ENCODE assay signal across 9 cellular contexts in genomic region chr19:29528946-29529645, GRCh38.
DNase-seq lines count a peak whose midpoint lies in the region; ATAC-seq and TF ChIP-seq lines count a peak whose summit lies in the region.
"Had no signal": no experiment of that assay in that cellular context is flagged by ENCODE, and none has a peak within 500 bp of the region (broad histone marks: within the 10 kb centered on the region; RNA-seq: fewer than 3 reads in every experiment).

No MANE protein-coding gene starts in this region.

- H3K27me3 Mint-ChIP-seq in activated naive CD4-positive, alpha-beta T cell treated with anti-CD3 and anti-CD28 coated beads, Interleukin-2, amount 50 U/mL, for 24 hours, result peaks cover 38% of the 10 kb centered on the region
- H3K27me3 Mint-ChIP-seq in stimulated activated naive B cell treated with anti-CD40 and anti-IgM and Interleukin-4, amounts not matched to agents 10 μg/mL and 1 μg/mL and 100 μg/mL, for 72 hours, result peaks cover 68 to 87% of the 10 kb centered on the region in 2 donors

- peak; percentile 3; the same call in 1 of the 3 replicates for ATAC-seq in SK-N-SH treated with all-trans-retinoic acid at 6 μM for 48 hours
- ATAC-seq in stimulated activated naive B cell treated with anti-CD40 and anti-IgM and Interleukin-4, amounts not matched to agents 10 μg/mL and 1 μg/mL and 100 μg/mL, for 72 hours (replicated peaks), result no peak
- ATAC-seq in GM18858 (IDR thresholded peaks at IDR 0.05; ENCODE audit: unreplicated experiment), result no peak
- ATAC-seq in GM21576 (IDR thresholded peaks at IDR 0.05; ENCODE audit: unreplicated experiment), result no peak
- ATAC-seq in HG03521 (IDR thresholded peaks at IDR 0.05; ENCODE audit: unreplicated experiment), result no peak

- peaks cover 2% of the 10 kb centered on the region for H3K36me3 Mint-ChIP-seq in activated naive CD4-positive, alpha-beta T cell treated with anti-CD3 and anti-CD28 coated beads, Interleukin-2, amount 50 U/mL, for 24 hours
- peaks cover 2 to 13% of the 10 kb centered on the region in 2 donors for H3K36me3 Mint-ChIP-seq in stimulated activated naive B cell treated with anti-CD40 and anti-IgM and Interleukin-4, amounts not matched to agents 10 μg/mL and 1 μg/mL and 100 μg/mL, for 72 hours

- no peak for DNase-seq in activated naive CD4-positive, alpha-beta T cell treated with anti-CD3 and anti-CD28 coated beads, Interleukin-2, amount 50 U/mL, for 16 hours
- no peak for DNase-seq in stimulated activated naive B cell treated with anti-CD40 and anti-IgM and Interleukin-4, amounts not matched to agents 10 μg/mL and 1 μg/mL and 100 μg/mL, for 72 hours

- no peak overlapping the region for H3K27ac Mint-ChIP-seq in activated naive CD4-positive, alpha-beta T cell treated with anti-CD3 and anti-CD28 coated beads, Interleukin-2, amount 50 U/mL, for 24 hours
- peak overlapping the region; percentile 74 for H3K27ac Mint-ChIP-seq in stimulated activated naive B cell treated with anti-CD40 and anti-IgM and Interleukin-4, amounts not matched to agents 10 μg/mL and 1 μg/mL and 100 μg/mL, for 72 hours
- H3K27ac Mint-ChIP-seq: CD14-positive monocyte had no signal

- H3K4me3 Mint-ChIP-seq in activated naive CD4-positive, alpha-beta T cell treated with anti-CD3 and anti-CD28 coated beads, Interleukin-2, amount 50 U/mL, for 24 hours, result peak overlapping the region; percentile 78
- H3K4me3 Mint-ChIP-seq in stimulated activated naive B cell treated with anti-CD40 and anti-IgM and Interleukin-4, amounts not matched to agents 10 μg/mL and 1 μg/mL and 100 μg/mL, for 72 hours, result peak overlapping the region; percentile 44 to 59

- H3K9me3 Mint-ChIP-seq in activated naive CD4-positive, alpha-beta T cell treated with anti-CD3 and anti-CD28 coated beads, Interleukin-2, amount 50 U/mL, for 24 hours, result no peaks in the 10 kb centered on the region
- peaks cover 0 to 7% of the 10 kb centered on the region in 2 donors for H3K9me3 Mint-ChIP-seq in stimulated activated naive B cell treated with anti-CD40 and anti-IgM and Interleukin-4, amounts not matched to agents 10 μg/mL and 1 μg/mL and 100 μg/mL, for 72 hours

- peaks cover 19% of the 10 kb centered on the region for H3K4me1 Mint-ChIP-seq in activated naive CD4-positive, alpha-beta T cell treated with anti-CD3 and anti-CD28 coated beads, Interleukin-2, amount 50 U/mL, for 24 hours
- H3K4me1 Mint-ChIP-seq in stimulated activated naive B cell treated with anti-CD40 and anti-IgM and Interleukin-4, amounts not matched to agents 10 μg/mL and 1 μg/mL and 100 μg/mL, for 72 hours, result peaks cover 24 to 37% of the 10 kb centered on the region in 2 donors

- H3K4me3 ChIP-seq in iPS-11a (ENCODE audit: low read depth, low read length), result peak overlapping the region; percentile 33

TF ChIP-seq in SK-N-SH treated with all-trans-retinoic acid at 6 μM for 48 hours, 23 proteins besides CTCF, POLR2A, EP300 and RAD21:
- TF ChIP-seq OSR1 (CRISPR knock-in tag; IDR thresholded peaks at IDR 0.05), result no peak
- no peak for TF ChIP-seq ZC3H10 (CRISPR knock-in tag; IDR thresholded peaks at IDR 0.05)
- TF ChIP-seq, protein P1, sequence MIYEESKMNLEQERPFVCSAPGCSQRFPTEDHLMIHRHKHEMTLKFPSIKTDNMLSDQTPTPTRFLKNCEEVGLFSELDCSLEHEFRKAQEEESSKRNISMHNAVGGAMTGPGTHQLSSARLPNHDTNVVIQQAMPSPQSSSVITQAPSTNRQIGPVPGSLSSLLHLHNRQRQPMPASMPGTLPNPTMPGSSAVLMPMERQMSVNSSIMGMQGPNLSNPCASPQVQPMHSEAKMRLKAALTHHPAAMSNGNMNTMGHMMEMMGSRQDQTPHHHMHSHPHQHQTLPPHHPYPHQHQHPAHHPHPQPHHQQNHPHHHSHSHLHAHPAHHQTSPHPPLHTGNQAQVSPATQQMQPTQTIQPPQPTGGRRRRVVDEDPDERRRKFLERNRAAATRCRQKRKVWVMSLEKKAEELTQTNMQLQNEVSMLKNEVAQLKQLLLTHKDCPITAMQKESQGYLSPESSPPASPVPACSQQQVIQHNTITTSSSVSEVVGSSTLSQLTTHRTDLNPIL (CRISPR knock-in tag; IDR thresholded peaks at IDR 0.05; ENCODE audit: low read depth), result no peak
- TF ChIP-seq TCF4 (CRISPR knock-in tag; IDR thresholded peaks at IDR 0.05; ENCODE audit: borderline replicate concordance), result no peak
- no peak for TF ChIP-seq ZFP30 (CRISPR knock-in tag; IDR thresholded peaks at IDR 0.05)
